In the genomic region with DNA sequence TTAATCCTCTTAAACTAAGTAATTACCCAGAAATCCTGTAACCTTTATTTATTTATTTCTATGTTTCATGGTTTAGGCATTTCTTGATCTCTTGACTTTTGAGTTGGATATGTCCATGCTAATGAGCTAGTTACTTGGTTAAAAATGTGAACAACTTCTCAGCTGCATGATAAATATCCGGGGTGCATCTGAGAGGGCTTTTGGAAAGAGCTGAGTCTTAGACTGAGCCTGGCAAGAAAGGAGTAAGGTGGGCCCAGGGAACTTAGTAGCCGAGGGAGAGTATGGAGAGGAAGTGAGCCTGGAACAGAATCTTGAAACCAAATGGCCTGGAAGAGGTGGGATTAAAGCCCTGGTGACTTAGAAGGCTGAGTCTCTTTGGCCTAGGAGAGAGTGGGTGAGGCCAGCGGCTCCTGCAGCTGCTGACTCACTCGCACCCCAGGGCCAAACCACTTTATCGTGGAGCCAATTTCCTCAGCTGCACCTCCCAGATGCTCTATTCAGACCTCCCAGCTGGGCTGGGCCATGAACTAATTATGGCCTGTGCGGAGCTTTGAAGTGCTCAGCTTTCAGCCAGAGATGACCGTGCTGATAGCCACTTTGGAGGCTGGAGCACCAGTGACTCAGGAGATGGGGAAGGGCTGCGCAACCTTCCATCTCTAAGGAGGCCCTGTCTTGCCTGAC, we compare ENCODE assay signal across 10 cellular contexts. TPM values are rescaled to one million over a fixed set of nuclear protein-coding genes. Genes with fewer than 3 reads are reported as not detected.
DNase-seq lines count a peak whose midpoint lies in the region; ATAC-seq and TF ChIP-seq lines count a peak whose summit lies in the region.
"Had no signal": no experiment of that assay in that cellular context is flagged by ENCODE, and none has a peak within 500 bp of the region (broad histone marks: within the 10 kb centered on the region; RNA-seq: fewer than 3 reads in every experiment).

No MANE protein-coding gene starts in this region.

- H3K27ac ChIP-seq in H9 (ENCODE audit: insufficient read length, low read depth, low read length) = no peak overlapping the region

- no peak overlapping the region for H2BK20ac ChIP-seq in H9 (ENCODE audit: low read depth, low read length, poor library complexity, severe bottlenecking)

- no peaks in the 10 kb centered on the region for H3K9me3 Mint-ChIP-seq in H9

- intact Hi-C loops in sciatic nerve (cut with DNase I) = no loop called here

- no peak for TF ChIP-seq POLR2A in erythroblast (IDR thresholded peaks at IDR 0.05; ENCODE audit: low read length)

- peak overlapping the region in 1 of 3 experiments; percentile 5; a peak in 2 of 7 replicates for H3K27ac Mint-ChIP-seq in H9
- H3K27ac Mint-ChIP-seq: activated naive CD8-positive, alpha-beta T cell treated with anti-CD3 and anti-CD28 coated beads, Interleukin-2, amount 50 U/mL, for 24 hours had no signal

- DNase-seq in GOT3 (lab: John Stamatoyannopoulos, UW) (peak; percentile 83), NCI-H774 (lab: John Stamatoyannopoulos, UW) (peak; percentile 38), erythroblast (lab: John Stamatoyannopoulos, UW) (peak; percentile 91 to 92), sciatic nerve (ENCODE audit: low spot score) (peak; percentile 77), H9 (no peak), retina (no peak)
- DNase-seq: activated naive CD8-positive, alpha-beta T cell treated with anti-CD3 and anti-CD28 coated beads, Interleukin-2, amount 50 U/mL, for 24 hours; stimulated activated naive CD8-positive, alpha-beta T cell treated with anti-CD3 and anti-CD28 coated beads, Interleukin-15, Interleukin-2, amounts not matched to agents 100 U/mL and 50 U/mL, for 24 hours had no signal

- no peak overlapping the region for H2BK15ac ChIP-seq in H9 (ENCODE audit: low read depth, low read length)

- H3K23me2 ChIP-seq in H9 (ENCODE audit: insufficient read length, low read depth, low read length, poor library complexity, severe bottlenecking) = no peaks in the 10 kb centered on the region

- H2AFZ ChIP-seq in H9 (ENCODE audit: low read length) = no peak overlapping the region

- H4K91ac ChIP-seq in H9 (ENCODE audit: insufficient read length, low read depth, low read length) = no peak overlapping the region

- H3K9me3 ChIP-seq in H9 (ENCODE audit: control insufficient read depth, low read depth, low read length) = no peaks in the 10 kb centered on the region

- no peak overlapping the region for H3K56ac ChIP-seq in H9 (ENCODE audit: insufficient read length, low read depth, low read length)

- H4K5ac ChIP-seq in H9 (ENCODE audit: insufficient read length, low read depth, low read length) = no peak overlapping the region

- H3K23ac ChIP-seq in H9 (ENCODE audit: insufficient read length, low read depth, low read length) = no peak overlapping the region

- H2BK12ac ChIP-seq in H9 (ENCODE audit: insufficient read length, low read depth, low read length) = no peak overlapping the region

- no peak overlapping the region for H3K4me3 Mint-ChIP-seq in H9
- H3K4me3 Mint-ChIP-seq: activated naive CD8-positive, alpha-beta T cell treated with anti-CD3 and anti-CD28 coated beads, Interleukin-2, amount 50 U/mL, for 24 hours had no signal

- H4K20me1 ChIP-seq in H9 (ENCODE audit: control insufficient read depth, insufficient read depth, insufficient read length) = no peaks in the 10 kb centered on the region

- H3K4me2 ChIP-seq in H9 (ENCODE audit: insufficient read depth, insufficient read length, low read length) = no peak overlapping the region

- no peak for TF ChIP-seq CTCF in H9 (conservative IDR thresholded peaks at IDR 0.05)

- no peak overlapping the region for H3K4ac ChIP-seq in H9 (ENCODE audit: low read depth, low read length)

- H3K36me3 Mint-ChIP-seq in H9 (ENCODE audit: insufficient read depth in 1 of 3, low read depth in 3 of 3) = no peaks in the 10 kb centered on the region

- peaks cover 6 to 7% of the 10 kb centered on the region in 2 experiments for H3K4me1 Mint-ChIP-seq in H9
- H3K4me1 Mint-ChIP-seq: activated naive CD8-positive, alpha-beta T cell treated with anti-CD3 and anti-CD28 coated beads, Interleukin-2, amount 50 U/mL, for 24 hours had no signal

- no peaks in the 10 kb centered on the region for H3K27me3 Mint-ChIP-seq in H9 (ENCODE audit: low read depth)

- H3K79me2 ChIP-seq in H9 (ENCODE audit: insufficient read depth, low read length) = no peaks in the 10 kb centered on the region

- no peak overlapping the region for H3K18ac ChIP-seq in H9 (ENCODE audit: insufficient read length, low read depth, low read length)

- H4K8ac ChIP-seq in H9 (replicated peaks; ENCODE audit: insufficient read length, low read depth, low read length) = no peak overlapping the region

- peak; percentile 95 for ATAC-seq in sciatic nerve
- ATAC-seq in GM21723 (IDR thresholded peaks at IDR 0.05; ENCODE audit: unreplicated experiment) = no peak
- ATAC-seq in GM21717 (IDR thresholded peaks at IDR 0.05; ENCODE audit: unreplicated experiment) = no peak
- ATAC-seq: activated naive CD8-positive, alpha-beta T cell treated with anti-CD3 and anti-CD28 coated beads, Interleukin-2, amount 50 U/mL, for 24 hours; stimulated activated naive CD8-positive, alpha-beta T cell treated with anti-CD3 and anti-CD28 coated beads, Interleukin-15, Interleukin-2, amounts not matched to agents 100 U/mL and 50 U/mL, for 24 hours had no signal

- no peak overlapping the region for H2BK5ac ChIP-seq in H9 (ENCODE audit: insufficient read length, low read length)

- no peak overlapping the region for H3K9ac ChIP-seq in H9 (ENCODE audit: extremely low read depth, insufficient read length, low read length)

- no peak overlapping the region for H2BK120ac ChIP-seq in H9 (ENCODE audit: low read depth, low read length, poor library complexity, severe bottlenecking)

- H3K4me1 ChIP-seq in H9 (ENCODE audit: insufficient read depth, low read length) = no peaks in the 10 kb centered on the region

- no peak overlapping the region for H3T11ph ChIP-seq in H9 (ENCODE audit: low read length)

- no peaks in the 10 kb centered on the region for H3K27me3 ChIP-seq in H9 (ENCODE audit: insufficient read depth, low read length)

- no peak overlapping the region for H2AK5ac ChIP-seq in H9 (ENCODE audit: insufficient read length, low read length)

- no CpG with 5 or more reads among the region's 8 CpGs for WGBS in H9 (ENCODE audit: extremely low coverage, insufficient read length, low lambda C conversion rate)

- H3K14ac ChIP-seq in H9 (ENCODE audit: insufficient read depth, low read length) = no peak overlapping the region; the same call in 1 of the 2 replicates

- H3K79me1 ChIP-seq in H9 (ENCODE audit: insufficient read depth, low read depth, low read length, poor library complexity, severe bottlenecking) = no peaks in the 10 kb centered on the region

RNA-seq across cellular contexts. Expression of gene TGM3, which starts 19.1 kb away (rescaled TPM):
- total RNA-seq in sciatic nerve = not detected
- not detected in 2 replicates for total RNA-seq in H9 (2021)

Comparison
In these comparisons a context has a peak if more than half of its experiments do, and no peak if none do; other contexts are left out.
1. DNase-seq: peak in GOT3 (single experiment), NCI-H774 (single experiment), erythroblast (2 of 2) and sciatic nerve (single experiment); none in H9 (single experiment) and retina (single experiment).